Comparison of ENCODE assay signal across 8 cellular contexts in genomic region chr14:73745571-73746539, GRCh38. TPM values are rescaled to one million over a fixed set of nuclear protein-coding genes. Genes with fewer than 3 reads are reported as not detected.
A peak's percentile ranks its signal among the peaks of the same experiment; 100 is the strongest.
DNase-seq lines count a peak whose midpoint lies in the region; ATAC-seq lines count a peak whose summit lies in the region.

No MANE protein-coding gene starts in this region.

- peak overlapping the region; percentile 90 for H3K27ac Mint-ChIP-seq in T-helper 2 cell treated with Interferon-gamma antibody and Interleukin-4, amounts not matched to agents 5 μg/mL and 100 μg/mL, for 36 hours
- peak overlapping the region; percentile 99 for H3K27ac Mint-ChIP-seq in activated CD8-positive, alpha-beta T cell treated with anti-CD3 and anti-CD28 coated beads, Interleukin-2, amount 10 ng/mL, durations not matched to agents 7 days and 5 days

- no peaks in the 10 kb centered on the region for H3K9me3 ChIP-seq in subcutaneous abdominal adipose tissue (ENCODE audit: control insufficient read depth in 5 of 5, low read length in 5 of 5)

- ATAC-seq in activated CD8-positive, alpha-beta T cell treated with anti-CD3 and anti-CD28 coated beads, Interleukin-2, amount 10 ng/mL, durations not matched to agents 7 days and 5 days, result no peak
- no peak for ATAC-seq in HG03565 (IDR thresholded peaks at IDR 0.05; ENCODE audit: unreplicated experiment)

- peaks cover 0 to 2% (median 0%) of the 10 kb centered on the region in 5 donors for H3K36me3 ChIP-seq in subcutaneous abdominal adipose tissue (ENCODE audit: control insufficient read depth in 5 of 5, insufficient read depth in 5 of 5, low read length in 5 of 5)

- H3K4me1 ChIP-seq in subcutaneous abdominal adipose tissue (ENCODE audit: control insufficient read depth in 5 of 5, insufficient read depth in 5 of 5, low read length in 5 of 5), result peaks cover 45 to 95% (median 88%) of the 10 kb centered on the region in 5 donors

- H3K9me3 Mint-ChIP-seq in T-helper 2 cell treated with Interferon-gamma antibody and Interleukin-4, amounts not matched to agents 5 μg/mL and 100 μg/mL, for 36 hours, result no peaks in the 10 kb centered on the region
- no peaks in the 10 kb centered on the region for H3K9me3 Mint-ChIP-seq in activated CD8-positive, alpha-beta T cell treated with anti-CD3 and anti-CD28 coated beads, Interleukin-2, amount 10 ng/mL, durations not matched to agents 7 days and 5 days (ENCODE audit: insufficient read depth)

- CTCF ChIA-PET in activated CD8-positive, alpha-beta T cell treated with anti-CD3 and anti-CD28 coated beads, Interleukin-2, amount 10 ng/mL, durations not matched to agents 7 days and 5 days (lab: Charles Lee), result interaction anchor here (0.6 to 8.5 kb wide), 4 partner anchors 10 to 501 kb away, joined by 3 to 156 read pairs (median 66); a partner anchor contains a TSS

- peak overlapping the region; percentile 59 for H3K27ac ChIP-seq in layer of hippocampus (ENCODE audit: low read depth, low read length)
- H3K27ac ChIP-seq in subcutaneous abdominal adipose tissue (ENCODE audit: low read depth, low read length), result peak overlapping the region; percentile 85

- H3K27me3 Mint-ChIP-seq in T-helper 2 cell treated with Interferon-gamma antibody and Interleukin-4, amounts not matched to agents 5 μg/mL and 100 μg/mL, for 36 hours (ENCODE audit: low read depth), result no peaks in the 10 kb centered on the region
- H3K27me3 Mint-ChIP-seq in activated CD8-positive, alpha-beta T cell treated with anti-CD3 and anti-CD28 coated beads, Interleukin-2, amount 10 ng/mL, durations not matched to agents 7 days and 5 days (ENCODE audit: low read depth), result no peaks in the 10 kb centered on the region

- peaks cover 22% of the 10 kb centered on the region for H3K36me3 Mint-ChIP-seq in T-helper 2 cell treated with Interferon-gamma antibody and Interleukin-4, amounts not matched to agents 5 μg/mL and 100 μg/mL, for 36 hours (ENCODE audit: low read depth)
- peaks cover 48% of the 10 kb centered on the region for H3K36me3 Mint-ChIP-seq in activated CD8-positive, alpha-beta T cell treated with anti-CD3 and anti-CD28 coated beads, Interleukin-2, amount 10 ng/mL, durations not matched to agents 7 days and 5 days (ENCODE audit: low read depth)

- H3K9ac ChIP-seq in subcutaneous abdominal adipose tissue (ENCODE audit: low read length in 5 of 5), result peak overlapping the region in 3 of 5 donors; percentile 42 to 60 (median 46)

- peaks cover 91% of the 10 kb centered on the region for H3K4me1 Mint-ChIP-seq in T-helper 2 cell treated with Interferon-gamma antibody and Interleukin-4, amounts not matched to agents 5 μg/mL and 100 μg/mL, for 36 hours (ENCODE audit: low read depth)
- peaks cover 99% of the 10 kb centered on the region for H3K4me1 Mint-ChIP-seq in activated CD8-positive, alpha-beta T cell treated with anti-CD3 and anti-CD28 coated beads, Interleukin-2, amount 10 ng/mL, durations not matched to agents 7 days and 5 days (ENCODE audit: low read depth)

- peak overlapping the region in 3 of 5 donors; percentile 13 to 17 (median 13) for H3K4me3 ChIP-seq in subcutaneous abdominal adipose tissue (ENCODE audit: low read depth in 1 of 5, low read length in 5 of 5)

- peak overlapping the region; percentile 93 for H3K4me3 Mint-ChIP-seq in T-helper 2 cell treated with Interferon-gamma antibody and Interleukin-4, amounts not matched to agents 5 μg/mL and 100 μg/mL, for 36 hours
- H3K4me3 Mint-ChIP-seq in activated CD8-positive, alpha-beta T cell treated with anti-CD3 and anti-CD28 coated beads, Interleukin-2, amount 10 ng/mL, durations not matched to agents 7 days and 5 days, result no peak overlapping the region

- POLR2A ChIA-PET in activated CD8-positive, alpha-beta T cell treated with anti-CD3 and anti-CD28 coated beads, Interleukin-2, amount 10 ng/mL, durations not matched to agents 7 days and 5 days (lab: Charles Lee), result interaction anchor here (1.6 to 7.5 kb wide), 4 partner anchors 8 to 40 kb away, joined by 7 to 124 read pairs (median 70); a partner anchor contains a TSS

- no peak for DNase-seq in T-helper 2 cell treated with Interferon-gamma antibody and Interleukin-4, amounts not matched to agents 5 μg/mL and 100 μg/mL, for 36 hours (ENCODE audit: low spot score)
- no peak for DNase-seq in T-helper 2 cell
- no peak for DNase-seq in activated CD8-positive, alpha-beta T cell treated with anti-CD3 and anti-CD28 coated beads, Interleukin-2, amount 10 ng/mL, durations not matched to agents 7 days and 5 days
- no peak for DNase-seq in foreskin melanocyte
- no peak for DNase-seq in HT-29 (ENCODE audit: low spot score)

- H3K27me3 ChIP-seq in layer of hippocampus (ENCODE audit: control insufficient read depth, insufficient read depth, low read length) (no peaks in the 10 kb centered on the region), subcutaneous abdominal adipose tissue (ENCODE audit: control insufficient read depth in 5 of 5, insufficient read depth in 4 of 5, low read length in 5 of 5) (no peaks in the 10 kb centered on the region)

RNA-seq across cellular contexts. Expression of gene PNMA1, which starts 31.7 kb away (rescaled TPM):
- 10 to 100 TPM; 24.4 to 25.6 TPM for total RNA-seq in activated CD8-positive, alpha-beta T cell treated with anti-CD3 and anti-CD28 coated beads, Interleukin-2, amount 10 ng/mL, durations not matched to agents 7 days and 5 days
- 6.3 and 7.5 TPM in 2 replicates for total RNA-seq in HT-29 (2014; rRNA removed; shearing (Covaris generic))
